In the genomic region with DNA sequence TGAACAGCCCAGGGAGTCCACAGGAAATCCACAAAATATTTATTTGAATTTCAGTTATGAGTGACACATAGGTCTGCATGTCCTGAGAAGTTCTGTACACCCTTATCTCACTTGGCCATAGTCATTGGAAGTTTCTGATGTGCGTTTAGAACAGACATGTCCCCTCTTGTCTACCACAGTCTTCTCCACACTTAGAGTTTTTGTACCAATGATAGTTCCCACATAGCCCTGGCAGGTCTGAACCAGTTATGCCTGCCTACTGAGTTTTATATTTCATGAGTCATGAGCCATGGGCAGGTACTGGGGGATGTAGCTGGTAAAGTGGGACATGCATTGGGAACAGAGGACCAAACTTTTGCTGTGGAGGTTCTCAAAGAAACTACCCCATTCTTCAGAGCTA, we compare ENCODE assay signal across 36 cellular contexts. TPM values are rescaled to one million over a fixed set of nuclear protein-coding genes. Genes with fewer than 3 reads are reported as not detected.
"Had no signal": no experiment of that assay in that cellular context is flagged by ENCODE, and none has a peak within 500 bp of the region (broad histone marks: within the 10 kb centered on the region; RNA-seq: fewer than 3 reads in every experiment).

No MANE protein-coding gene starts in this region.

- H3K27me3 ChIP-seq: ascending aorta, SJCRH30 had no signal

- ATAC-seq: activated CD8-positive, alpha-beta memory T cell treated with anti-CD3 and anti-CD28 coated beads, Interleukin-2, amount 10 ng/mL, durations not matched to agents 7 days and 5 days; activated T-cell treated with anti-CD3 and anti-CD28 coated beads, Interleukin-2, amount 50 U/mL, for 72 hours; activated T-helper 17 cell treated with anti-CD3 and anti-CD28 coated beads, Interleukin-2, amount 50 U/mL, for 72 hours had no signal

- H3K36me3 ChIP-seq: SJCRH30 had no signal

- H3K4me3 ChIP-seq: ascending aorta, PC-9, SJCRH30, SK-N-MC had no signal

- DNase-seq: activated CD4-positive, alpha-beta memory T cell treated with anti-CD3 and anti-CD28 coated beads, Interleukin-2, amount 10 ng/mL, durations not matched to agents 7 days and 5 days; activated CD4-positive, alpha-beta T cell treated with anti-CD3 and anti-CD28 coated beads for 1 hour; activated CD4-positive, alpha-beta T cell treated with anti-CD3 and anti-CD28 coated beads for 48 hours; activated CD4-positive, CD25-positive, alpha-beta regulatory T cell; activated CD8-positive, alpha-beta memory T cell treated with anti-CD3 and anti-CD28 coated beads for 24 hours; activated CD8-positive, alpha-beta memory T cell treated with anti-CD3 and anti-CD28 coated beads, Interleukin-2, amount 10 ng/mL, durations not matched to agents 7 days and 5 days; activated CD8-positive, alpha-beta memory T cell treated with anti-CD3 and anti-CD28 coated beads, Interleukin-2, amount 50 U/mL, for 48 hours; activated gamma-delta T cell; activated naive CD4-positive, alpha-beta T cell treated with Interleukin-2 at 50 U/mL for 16 hours; activated naive CD8-positive, alpha-beta T cell treated with anti-CD3 and anti-CD28 coated beads, Interleukin-2, amount 10 ng/mL, durations not matched to agents 7 days and 5 days; activated T-cell treated with anti-CD3 and anti-CD28 coated beads, Interleukin-2, amount 50 U/mL, for 72 hours; amygdala; caudate nucleus; Kasumi-1; KG1; MM.1S; MV-4-11; NCI-H1092; NCI-H1436 treated with DMSO at 0.1 percent for 48 hours; NCI-H1694 treated with DMSO at 0.1 percent for 48 hours; NCI-H2029; NCI-H345; NCI-H510A; NCI-H526; NCI-H748 treated with DMSO at 0.1 percent for 48 hours; NK-92 treated with Interleukin-12 subunit alpha and Interleukin-12 subunit beta, amount 100 ng/mL, for 24 hours; PC-9; SHP77; SJCRH30; T1000; WERI-Rb-1 had no signal

- H3K27ac ChIP-seq: ascending aorta, PC-9, SJCRH30, SK-N-MC, WERI-Rb-1 had no signal

- H3K4me1 ChIP-seq: ascending aorta, SJCRH30 had no signal

RNA-seq across cellular contexts. Expression of a gene that starts 11.3 kb away (rescaled TPM):
- total RNA-seq: OCI-LY7, SJCRH30 had no signal

RNA-seq across cellular contexts. Expression of a gene that starts 33.2 kb away (rescaled TPM):
- total RNA-seq: ascending aorta had no signal
- polyA plus RNA-seq: adipose tissue had no signal
